18 cellular contexts compared by ENCODE assay signal in genomic region chr2:164692114-164692513, GRCh38.
"Had no signal": no experiment of that assay in that cellular context is flagged by ENCODE, and none has a peak within 500 bp of the region (broad histone marks: within the 10 kb centered on the region; RNA-seq: fewer than 3 reads in every experiment).

No MANE protein-coding gene starts in this region.

- H3K36me3 ChIP-seq: colonic mucosa had no signal

- H3K9me3 Mint-ChIP-seq: activated CD4-positive, alpha-beta T cell treated with anti-CD3 and anti-CD28 coated beads, Interleukin-2, amount 10 ng/mL, durations not matched to agents 24 days and 14 days; activated CD8-positive, alpha-beta T cell treated with anti-CD3 and anti-CD28 coated beads for 36 hours; activated T-cell treated with anti-CD3 and anti-CD28 coated beads, Interleukin-2, amount 50 U/mL, for 4 hours; memory B cell; natural killer cell treated with Interleukin-12 subunit alpha and Interleukin-12 subunit beta and Interleukin-15 and Interleukin-18, amount 100 ng/mL, for 72 hours; stimulated activated memory B cell treated with anti-CD40 and anti-IgM and Interleukin-4, amounts not matched to agents 10 μg/mL and 1 μg/mL and 100 μg/mL, for 72 hours had no signal

- H3K27ac Mint-ChIP-seq: activated CD4-positive, alpha-beta T cell treated with anti-CD3 and anti-CD28 coated beads, Interleukin-2, amount 10 ng/mL, durations not matched to agents 24 days and 14 days; activated CD8-positive, alpha-beta T cell treated with anti-CD3 and anti-CD28 coated beads for 36 hours; immature natural killer cell; memory B cell; natural killer cell treated with Interleukin-12 subunit alpha and Interleukin-12 subunit beta and Interleukin-15 and Interleukin-18, amount 100 ng/mL, for 72 hours; stimulated activated memory B cell treated with anti-CD40 and anti-IgM and Interleukin-4, amounts not matched to agents 10 μg/mL and 1 μg/mL and 100 μg/mL, for 72 hours had no signal

- ATAC-seq: activated CD8-positive, alpha-beta T cell treated with anti-CD3 and anti-CD28 coated beads for 36 hours; activated T-cell treated with anti-CD3 and anti-CD28 coated beads, Interleukin-2, amount 50 U/mL, for 4 hours; natural killer cell treated with Interleukin-12 subunit alpha and Interleukin-12 subunit beta and Interleukin-15 and Interleukin-18, amount 100 ng/mL, for 72 hours; stimulated activated memory B cell treated with anti-CD40 and anti-IgM and Interleukin-4, amounts not matched to agents 10 μg/mL and 1 μg/mL and 100 μg/mL, for 72 hours had no signal

- H3K27me3 ChIP-seq: colonic mucosa, sigmoid colon, spleen had no signal

- H3K27ac ChIP-seq: colonic mucosa, spleen had no signal

- H3K4me1 Mint-ChIP-seq: activated CD4-positive, alpha-beta T cell treated with anti-CD3 and anti-CD28 coated beads, Interleukin-2, amount 10 ng/mL, durations not matched to agents 24 days and 14 days; central memory CD8-positive, alpha-beta T cell; immature natural killer cell had no signal

- H3K4me3 ChIP-seq: colonic mucosa, sigmoid colon, spleen had no signal

- H3K36me3 Mint-ChIP-seq: natural killer cell treated with Interleukin-12 subunit alpha and Interleukin-12 subunit beta and Interleukin-15 and Interleukin-18, amount 100 ng/mL, for 72 hours had no signal

- H3K4me1 ChIP-seq: colonic mucosa, spleen had no signal

- H3K4me3 Mint-ChIP-seq: activated CD4-positive, alpha-beta T cell treated with anti-CD3 and anti-CD28 coated beads, Interleukin-2, amount 10 ng/mL, durations not matched to agents 24 days and 14 days; activated CD8-positive, alpha-beta T cell treated with anti-CD3 and anti-CD28 coated beads for 36 hours; activated T-cell treated with anti-CD3 and anti-CD28 coated beads, Interleukin-2, amount 50 U/mL, for 4 hours; central memory CD8-positive, alpha-beta T cell; immature natural killer cell; memory B cell; natural killer cell treated with Interleukin-12 subunit alpha and Interleukin-12 subunit beta and Interleukin-15 and Interleukin-18, amount 100 ng/mL, for 72 hours; stimulated activated memory B cell treated with anti-CD40 and anti-IgM and Interleukin-4, amounts not matched to agents 10 μg/mL and 1 μg/mL and 100 μg/mL, for 72 hours had no signal

- H3K9me3 ChIP-seq: colonic mucosa, sigmoid colon, spleen had no signal

- DNase-seq: activated CD4-positive, alpha-beta T cell treated with anti-CD3 and anti-CD28 coated beads, Interleukin-2, amount 10 ng/mL, durations not matched to agents 24 days and 14 days; activated CD8-positive, alpha-beta T cell treated with anti-CD3 and anti-CD28 coated beads for 36 hours; activated effector memory CD4-positive, alpha-beta T cell treated with Interleukin-2 at 50 U/mL for 16 hours; activated naive CD4-positive, alpha-beta T cell treated with anti-CD3 and anti-CD28 coated beads, Interleukin-2, amount 50 U/mL, for 16 hours; activated T-cell treated with anti-CD3 and anti-CD28 coated beads, Interleukin-2, amount 50 U/mL, for 4 hours; aorta; colonic mucosa; erythroblast; immature natural killer cell; nucleus accumbens; sigmoid colon; spleen; stimulated activated CD4-positive, alpha-beta T cell treated with anti-CD3 and anti-CD28 coated beads, Interleukin-4, amount 100 ng/mL, for 4 hours; T1000 had no signal

- H3K27me3 Mint-ChIP-seq: activated CD4-positive, alpha-beta T cell treated with anti-CD3 and anti-CD28 coated beads, Interleukin-2, amount 10 ng/mL, durations not matched to agents 24 days and 14 days; activated CD8-positive, alpha-beta T cell treated with anti-CD3 and anti-CD28 coated beads for 36 hours; central memory CD8-positive, alpha-beta T cell; memory B cell; natural killer cell treated with Interleukin-12 subunit alpha and Interleukin-12 subunit beta and Interleukin-15 and Interleukin-18, amount 100 ng/mL, for 72 hours; stimulated activated memory B cell treated with anti-CD40 and anti-IgM and Interleukin-4, amounts not matched to agents 10 μg/mL and 1 μg/mL and 100 μg/mL, for 72 hours had no signal
